In the genomic region with DNA sequence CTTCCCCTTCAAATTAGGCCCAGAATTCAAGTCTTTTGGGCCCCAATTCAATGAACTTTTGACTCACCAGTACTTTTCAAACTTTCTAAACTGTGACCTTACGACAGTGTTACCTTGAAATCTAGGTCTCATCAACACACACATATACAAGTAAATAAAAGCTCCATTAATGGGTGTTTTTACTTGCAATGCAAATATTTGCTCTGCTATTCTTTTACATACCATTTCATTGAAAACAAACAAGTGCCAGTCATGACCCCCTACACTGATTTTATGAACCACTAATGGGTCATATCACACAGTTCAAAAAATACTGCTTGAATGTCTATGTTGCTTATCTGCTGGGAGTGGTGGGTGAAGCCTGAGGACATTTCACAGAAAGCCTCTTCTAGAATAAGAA, we compare ENCODE assay signal across 32 cellular contexts. TPM values are rescaled to one million over a fixed set of nuclear protein-coding genes. Genes with fewer than 3 reads are reported as not detected.
"Had no signal": no experiment of that assay in that cellular context is flagged by ENCODE, and none has a peak within 500 bp of the region (broad histone marks: within the 10 kb centered on the region; RNA-seq: fewer than 3 reads in every experiment).

No MANE protein-coding gene starts in this region.

- FAIRE-seq: urothelium cell line had no signal

- H3K9me3 Mint-ChIP-seq: natural killer cell; nephron; neural progenitor cell; stimulated activated memory B cell treated with anti-CD40 and anti-IgM and Interleukin-4, amounts not matched to agents 10 μg/mL and 1 μg/mL and 100 μg/mL, for 72 hours; stimulated activated naive CD8-positive, alpha-beta T cell treated with anti-CD3 and anti-CD28 coated beads, Interleukin-15, amount 100 ng/mL, for 72 hours had no signal

- H3K4me3 Mint-ChIP-seq: natural killer cell; nephron; neural progenitor cell; stimulated activated memory B cell treated with anti-CD40 and anti-IgM and Interleukin-4, amounts not matched to agents 10 μg/mL and 1 μg/mL and 100 μg/mL, for 72 hours; stimulated activated naive CD8-positive, alpha-beta T cell treated with anti-CD3 and anti-CD28 coated beads, Interleukin-15, amount 100 ng/mL, for 72 hours had no signal

- H3K27me3 Mint-ChIP-seq: progenitor cell of endocrine pancreas; stimulated activated memory B cell treated with anti-CD40 and anti-IgM and Interleukin-4, amounts not matched to agents 10 μg/mL and 1 μg/mL and 100 μg/mL, for 72 hours had no signal

- H3K4me1 Mint-ChIP-seq: natural killer cell; nephron; stimulated activated memory B cell treated with anti-CD40 and anti-IgM and Interleukin-4, amounts not matched to agents 10 μg/mL and 1 μg/mL and 100 μg/mL, for 72 hours; stimulated activated naive CD8-positive, alpha-beta T cell treated with anti-CD3 and anti-CD28 coated beads, Interleukin-15, amount 100 ng/mL, for 72 hours had no signal

- ATAC-seq: natural killer cell; psoas muscle; right cardiac atrium; sciatic nerve; stimulated activated memory B cell treated with anti-CD40 and anti-IgM and Interleukin-4, amounts not matched to agents 10 μg/mL and 1 μg/mL and 100 μg/mL, for 72 hours; stimulated activated naive CD8-positive, alpha-beta T cell treated with anti-CD3 and anti-CD28 coated beads, Interleukin-15, amount 100 ng/mL, for 72 hours; stimulated activated naive CD8-positive, alpha-beta T cell treated with anti-CD3 and anti-CD28 coated beads, Interleukin-15, Interleukin-2, amounts not matched to agents 100 U/mL and 50 U/mL, for 24 hours had no signal

- H3K36me3 ChIP-seq: neural progenitor cell, ovary, spleen, suprapubic skin, tibial nerve, upper lobe of left lung, vagina had no signal

- H3K4me1 ChIP-seq: parathyroid adenoma, psoas muscle, spleen, suprapubic skin, testis, tibial nerve, upper lobe of left lung, vagina had no signal

- H3K27me3 ChIP-seq: neural progenitor cell, ovary, spleen, suprapubic skin, testis, tibial nerve, upper lobe of left lung, vagina had no signal

- H3K27ac Mint-ChIP-seq: natural killer cell; nephron; neural progenitor cell; progenitor cell of endocrine pancreas; stimulated activated memory B cell treated with anti-CD40 and anti-IgM and Interleukin-4, amounts not matched to agents 10 μg/mL and 1 μg/mL and 100 μg/mL, for 72 hours; stimulated activated naive CD8-positive, alpha-beta T cell treated with anti-CD3 and anti-CD28 coated beads, Interleukin-15, amount 100 ng/mL, for 72 hours had no signal

- H3K36me3 Mint-ChIP-seq: natural killer cell; neural progenitor cell; stimulated activated memory B cell treated with anti-CD40 and anti-IgM and Interleukin-4, amounts not matched to agents 10 μg/mL and 1 μg/mL and 100 μg/mL, for 72 hours had no signal

- DNase-seq: natural killer cell; occipital lobe; ovary; posterior cingulate gyrus; psoas muscle; right cardiac atrium; spleen; stimulated activated CD4-positive, alpha-beta T cell treated with anti-CD3 and anti-CD28 coated beads, Interleukin-12 subunit alpha, Interleukin-12 subunit beta, amount 100 ng/mL, for 4 hours; stimulated activated CD4-positive, alpha-beta T cell treated with anti-CD3 and anti-CD28 coated beads, Interleukin-1b, Interleukin-23, amount 100 ng/mL, for 48 hours; stimulated activated CD4-positive, alpha-beta T cell treated with anti-CD3 and anti-CD28 coated beads, Interleukin-4, amount 100 ng/mL, for 1 hour; stimulated activated CD4-positive, alpha-beta T cell treated with anti-CD3 and anti-CD28 coated beads, Interleukin-4, amount 100 ng/mL, for 4 hours; stimulated activated CD8-positive, alpha-beta memory T cell treated with anti-CD3 and anti-CD28 coated beads, Interleukin-4, amount 100 ng/mL, for 48 hours; stimulated activated naive CD4-positive, alpha-beta T cell; stimulated activated naive CD8-positive, alpha-beta T cell treated with anti-CD3 and anti-CD28 coated beads, Interleukin-15, amount 100 ng/mL, for 72 hours; stimulated activated naive CD8-positive, alpha-beta T cell treated with anti-CD3 and anti-CD28 coated beads, Interleukin-15, Interleukin-2, amounts not matched to agents 100 U/mL and 50 U/mL, for 24 hours; substantia nigra; testis; trophoblast cell; upper lobe of left lung had no signal

- H3K27ac ChIP-seq: neural progenitor cell, ovary, parathyroid adenoma, psoas muscle, skin epidermis, spleen, suprapubic skin, testis, tibial nerve, upper lobe of left lung, vagina had no signal

- H3K4me3 ChIP-seq: neural progenitor cell, ovary, psoas muscle, skin epidermis, smooth muscle cell, spleen, suprapubic skin, testis, tibial nerve, upper lobe of left lung, vagina had no signal

- H3K9me3 ChIP-seq: ovary, psoas muscle, spleen, suprapubic skin, testis, tibial nerve, upper lobe of left lung, vagina had no signal

RNA-seq across cellular contexts. Expression of gene NR1H4, which starts 9.1 kb away (rescaled TPM):
- total RNA-seq: natural killer cell, occipital lobe, osteoblast, progenitor cell of endocrine pancreas, smooth muscle cell, suprapubic skin, tibial nerve, vagina had no signal
